8 cellular contexts compared by ENCODE assay signal in the genomic region with DNA sequence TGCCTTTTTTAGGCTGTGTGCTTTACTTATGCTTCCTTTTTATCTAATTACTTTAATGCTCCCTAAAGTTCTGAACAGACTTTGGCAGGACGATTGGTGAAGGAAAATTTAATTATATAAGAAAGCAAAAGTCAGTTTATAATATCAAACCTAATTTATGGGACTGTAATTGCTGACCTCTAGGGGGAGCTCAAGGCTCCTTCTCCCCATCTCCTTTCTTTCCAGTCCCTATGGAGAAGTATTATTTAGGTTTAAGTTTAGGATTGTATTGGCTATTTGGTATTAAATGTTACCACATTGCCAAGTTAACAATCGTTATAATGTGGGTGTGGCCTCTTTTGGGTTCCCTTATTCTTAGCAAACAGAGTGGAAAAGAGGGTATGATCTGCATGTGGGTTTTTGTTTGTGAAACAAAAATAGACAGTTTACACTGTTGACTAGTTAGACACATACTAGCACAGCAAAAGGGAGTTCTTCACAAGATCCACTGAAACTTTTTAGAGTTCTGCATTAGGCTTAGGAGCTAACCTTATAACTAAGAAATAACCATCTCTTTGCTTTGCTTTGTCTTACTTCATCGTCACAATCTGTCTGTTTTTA. TPM values are rescaled to one million over a fixed set of nuclear protein-coding genes. Genes with fewer than 3 reads are reported as not detected.
A peak's percentile ranks its signal among the peaks of the same experiment; 100 is the strongest.
DNase-seq lines count a peak whose midpoint lies in the region; ATAC-seq, FAIRE-seq and TF ChIP-seq lines count a peak whose summit lies in the region.

No MANE protein-coding gene starts in this region.

- intact Hi-C loops in kidney (cut with DNase I), result no loop called here
- intact Hi-C loops in vagina (cut with DNase I), result no loop called here

- FAIRE-seq in kidney (lab: Jason Lieb, UNC), result no peak

- H3K4me3 ChIP-seq in Karpas-422 (ENCODE audit: low read length) (no peak overlapping the region), kidney (ENCODE audit: low read length in 2 of 2) (no peak overlapping the region), vagina (no peak overlapping the region)
- H3K4me3 ChIP-seq in effector memory CD4-positive, alpha-beta T cell (ENCODE audit: insufficient read depth, low read depth, low read length, poor library complexity, severe bottlenecking), result no peak overlapping the region

- peaks cover 11% of the 10 kb centered on the region for H3K9me3 Mint-ChIP-seq in WTC11

- DNase-seq in NCI-H1417 (lab: John Stamatoyannopoulos, UW) (peak in 2 of 3 experiments; percentile 7 to 42), NCI-H1417 treated with DMSO at 0.1 percent for 48 hours (lab: John Stamatoyannopoulos, UW) (no peak), Karpas-422 (peak; percentile 56), WTC11 (ENCODE audit: low spot score) (peak; percentile 22), kidney (no peak), vagina (ENCODE audit: extremely low spot score in 2 of 2) (no peak), cortex of kidney (lab: John Stamatoyannopoulos, UW) (no peak)
- DNase-seq in effector memory CD4-positive, alpha-beta T cell, result no peak

- H3K4me1 Mint-ChIP-seq in WTC11, result no peaks in the 10 kb centered on the region

- H3K4me1 ChIP-seq in Karpas-422 (ENCODE audit: low read length) (no peaks in the 10 kb centered on the region), kidney (ENCODE audit: control insufficient read depth in 1 of 2, insufficient read depth in 1 of 2, low read depth in 1 of 2, low read length in 2 of 2) (no peaks in the 10 kb centered on the region), vagina (no peaks in the 10 kb centered on the region)
- no peaks in the 10 kb centered on the region for H3K4me1 ChIP-seq in effector memory CD4-positive, alpha-beta T cell (ENCODE audit: control insufficient read depth, insufficient read depth, low read length, poor library complexity, severe bottlenecking)

- peak; percentile 66 for ATAC-seq in WTC11

- no peak overlapping the region for H3K9ac ChIP-seq in Karpas-422 (ENCODE audit: low read length)
- H3K9ac ChIP-seq in kidney (ENCODE audit: low read length in 2 of 2), result no peak overlapping the region

- no peaks in the 10 kb centered on the region for H3K9me2 ChIP-seq in Karpas-422 (replicated peaks; ENCODE audit: insufficient read depth, low read length)

- TF ChIP-seq CTCF in WTC11 (IDR thresholded peaks at IDR 0.05) (peak; percentile 57), kidney (IDR thresholded peaks at IDR 0.05; ENCODE audit: borderline replicate concordance, extremely low read depth, insufficient read depth) (peak; percentile 40), vagina (IDR thresholded peaks at IDR 0.05) (peak in 1 of 3 experiments; percentile 19)

- no peaks in the 10 kb centered on the region for H3K36me3 ChIP-seq in Karpas-422 (ENCODE audit: insufficient read depth, low read length)
- H3K36me3 ChIP-seq in kidney (ENCODE audit: control insufficient read depth in 1 of 2, insufficient read depth in 2 of 2, low read length in 2 of 2), result no peaks in the 10 kb centered on the region
- no peaks in the 10 kb centered on the region for H3K36me3 ChIP-seq in vagina
- no peaks in the 10 kb centered on the region for H3K36me3 ChIP-seq in effector memory CD4-positive, alpha-beta T cell (ENCODE audit: control insufficient read depth, insufficient read depth, low read length)

- no peak overlapping the region for H3K4me3 Mint-ChIP-seq in WTC11

- H3K9me3 ChIP-seq in Karpas-422 (ENCODE audit: low read length) (no peaks in the 10 kb centered on the region), kidney (ENCODE audit: control insufficient read depth in 1 of 2, low read length in 2 of 2) (peaks cover 0 to 1% of the 10 kb centered on the region in 2 donors), vagina (no peaks in the 10 kb centered on the region)
- H3K9me3 ChIP-seq in effector memory CD4-positive, alpha-beta T cell (ENCODE audit: control insufficient read depth, low read length), result no peaks in the 10 kb centered on the region

- H3K27me3 Mint-ChIP-seq in WTC11 (ENCODE audit: low read depth), result no peaks in the 10 kb centered on the region

- no peak overlapping the region for H2AFZ ChIP-seq in Karpas-422 (ENCODE audit: low read length)

- no peaks in the 10 kb centered on the region for H3K79me2 ChIP-seq in Karpas-422 (ENCODE audit: low read length)

- POLR2A ChIA-PET in WTC11 (lab: Charles Lee), result no interaction called here

- no peaks in the 10 kb centered on the region for H3K27me3 ChIP-seq in Karpas-422 (ENCODE audit: low read length)
- H3K27me3 ChIP-seq in vagina, result no peaks in the 10 kb centered on the region
- H3K27me3 ChIP-seq in effector memory CD4-positive, alpha-beta T cell (replicated peaks; ENCODE audit: control insufficient read depth, insufficient read depth, low read length, poor library complexity, severe bottlenecking), result no peaks in the 10 kb centered on the region

- H3K27ac ChIP-seq in Karpas-422 (ENCODE audit: low read length) (no peak overlapping the region), kidney (ENCODE audit: low read depth in 2 of 2, low read length in 2 of 2) (no peak overlapping the region), vagina (no peak overlapping the region)
- no peak overlapping the region for H3K27ac ChIP-seq in effector memory CD4-positive, alpha-beta T cell (ENCODE audit: insufficient read depth, low read length, poor library complexity, severe bottlenecking)

- TF ChIP-seq POLR2A in vagina (IDR thresholded peaks at IDR 0.05), result no peak

- peaks cover 7% of the 10 kb centered on the region for H3K36me3 Mint-ChIP-seq in WTC11

- CTCF ChIA-PET in WTC11 (lab: Charles Lee), result interaction anchor here (0.7 to 1.3 kb wide), 11 partner anchors 10 to 429 kb away, joined by 3 to 10 read pairs (median 5); a partner anchor contains a TSS

- no peak overlapping the region for H3K4me2 ChIP-seq in Karpas-422 (ENCODE audit: low read depth, low read length, poor library complexity, severe bottlenecking)

- no peak overlapping the region for H3K27ac Mint-ChIP-seq in WTC11

- H4K20me1 ChIP-seq in Karpas-422 (ENCODE audit: insufficient read depth, low read depth, low read length), result no peaks in the 10 kb centered on the region

TF ChIP-seq in WTC11, 78 proteins besides CTCF, POLR2A, EP300 and RAD21:
- TF ChIP-seq SP1 (CRISPR knock-in tag; conservative IDR thresholded peaks at IDR 0.05) (no peak), NR2C2 (CRISPR knock-in tag; IDR thresholded peaks at IDR 0.05) (no peak), ZNF219 (CRISPR knock-in tag; IDR thresholded peaks at IDR 0.05; ENCODE audit: borderline replicate concordance) (no peak), PRRX2 (CRISPR knock-in tag; IDR thresholded peaks at IDR 0.05) (no peak), ATF1 (CRISPR knock-in tag; IDR thresholded peaks at IDR 0.05) (no peak)
- TF ChIP-seq, protein P1, sequence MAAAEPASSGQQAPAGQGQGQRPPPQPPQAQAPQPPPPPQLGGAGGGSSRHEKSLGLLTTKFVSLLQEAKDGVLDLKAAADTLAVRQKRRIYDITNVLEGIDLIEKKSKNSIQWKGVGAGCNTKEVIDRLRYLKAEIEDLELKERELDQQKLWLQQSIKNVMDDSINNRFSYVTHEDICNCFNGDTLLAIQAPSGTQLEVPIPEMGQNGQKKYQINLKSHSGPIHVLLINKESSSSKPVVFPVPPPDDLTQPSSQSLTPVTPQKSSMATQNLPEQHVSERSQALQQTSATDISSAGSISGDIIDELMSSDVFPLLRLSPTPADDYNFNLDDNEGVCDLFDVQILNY (CRISPR knock-in tag; IDR thresholded peaks at IDR 0.05), result no peak
- TF ChIP-seq, protein P2, sequence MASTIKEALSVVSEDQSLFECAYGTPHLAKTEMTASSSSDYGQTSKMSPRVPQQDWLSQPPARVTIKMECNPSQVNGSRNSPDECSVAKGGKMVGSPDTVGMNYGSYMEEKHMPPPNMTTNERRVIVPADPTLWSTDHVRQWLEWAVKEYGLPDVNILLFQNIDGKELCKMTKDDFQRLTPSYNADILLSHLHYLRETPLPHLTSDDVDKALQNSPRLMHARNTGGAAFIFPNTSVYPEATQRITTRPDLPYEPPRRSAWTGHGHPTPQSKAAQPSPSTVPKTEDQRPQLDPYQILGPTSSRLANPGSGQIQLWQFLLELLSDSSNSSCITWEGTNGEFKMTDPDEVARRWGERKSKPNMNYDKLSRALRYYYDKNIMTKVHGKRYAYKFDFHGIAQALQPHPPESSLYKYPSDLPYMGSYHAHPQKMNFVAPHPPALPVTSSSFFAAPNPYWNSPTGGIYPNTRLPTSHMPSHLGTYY (CRISPR knock-in tag; IDR thresholded peaks at IDR 0.05), result no peak
- TF ChIP-seq, protein P3, sequence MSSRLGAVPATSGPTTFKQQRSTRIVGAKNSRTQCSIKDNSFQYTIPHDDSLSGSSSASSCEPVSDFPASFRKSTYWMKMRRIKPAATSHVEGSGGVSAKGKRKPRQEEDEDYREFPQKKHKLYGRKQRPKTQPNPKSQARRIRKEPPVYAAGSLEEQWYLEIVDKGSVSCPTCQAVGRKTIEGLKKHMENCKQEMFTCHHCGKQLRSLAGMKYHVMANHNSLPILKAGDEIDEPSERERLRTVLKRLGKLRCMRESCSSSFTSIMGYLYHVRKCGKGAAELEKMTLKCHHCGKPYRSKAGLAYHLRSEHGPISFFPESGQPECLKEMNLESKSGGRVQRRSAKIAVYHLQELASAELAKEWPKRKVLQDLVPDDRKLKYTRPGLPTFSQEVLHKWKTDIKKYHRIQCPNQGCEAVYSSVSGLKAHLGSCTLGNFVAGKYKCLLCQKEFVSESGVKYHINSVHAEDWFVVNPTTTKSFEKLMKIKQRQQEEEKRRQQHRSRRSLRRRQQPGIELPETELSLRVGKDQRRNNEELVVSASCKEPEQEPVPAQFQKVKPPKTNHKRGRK (CRISPR knock-in tag; IDR thresholded peaks at IDR 0.05; ENCODE audit: borderline replicate concordance), result no peak
TF ChIP-seq in WTC11: peak in this region for 0.

RNA-seq across cellular contexts. Expression of a gene that starts 48.2 kb away (rescaled TPM):
- total RNA-seq in Karpas-422 (2014; rRNA removed; shearing (Covaris generic); ENCODE audit: low replicate concordance), result 0.26 and 1.2 TPM in 2 replicates
- 0.48 to 0.81 TPM (median 0.78 TPM) in 3 replicates for total RNA-seq in WTC11 (2021)
- total RNA-seq in kidney, result 1.3 TPM
- 0.58 TPM for polyA plus RNA-seq in kidney (ENCODE audit: insufficient read depth, low read depth, low replicate concordance)
- total RNA-seq in vagina, result 0.74 TPM

Comparison
In these comparisons a context has a peak if more than half of its experiments do, and no peak if none do; other contexts are left out.
1. DNase-seq: peak in NCI-H1417 (2 of 3), Karpas-422 (single experiment) and WTC11 (single experiment); none in NCI-H1417 treated with DMSO at 0.1 percent for 48 hours (single experiment), kidney (single experiment), vagina (0 of 2), effector memory CD4-positive, alpha-beta T cell (0 of 3) and cortex of kidney (single experiment).